In the genomic region with DNA sequence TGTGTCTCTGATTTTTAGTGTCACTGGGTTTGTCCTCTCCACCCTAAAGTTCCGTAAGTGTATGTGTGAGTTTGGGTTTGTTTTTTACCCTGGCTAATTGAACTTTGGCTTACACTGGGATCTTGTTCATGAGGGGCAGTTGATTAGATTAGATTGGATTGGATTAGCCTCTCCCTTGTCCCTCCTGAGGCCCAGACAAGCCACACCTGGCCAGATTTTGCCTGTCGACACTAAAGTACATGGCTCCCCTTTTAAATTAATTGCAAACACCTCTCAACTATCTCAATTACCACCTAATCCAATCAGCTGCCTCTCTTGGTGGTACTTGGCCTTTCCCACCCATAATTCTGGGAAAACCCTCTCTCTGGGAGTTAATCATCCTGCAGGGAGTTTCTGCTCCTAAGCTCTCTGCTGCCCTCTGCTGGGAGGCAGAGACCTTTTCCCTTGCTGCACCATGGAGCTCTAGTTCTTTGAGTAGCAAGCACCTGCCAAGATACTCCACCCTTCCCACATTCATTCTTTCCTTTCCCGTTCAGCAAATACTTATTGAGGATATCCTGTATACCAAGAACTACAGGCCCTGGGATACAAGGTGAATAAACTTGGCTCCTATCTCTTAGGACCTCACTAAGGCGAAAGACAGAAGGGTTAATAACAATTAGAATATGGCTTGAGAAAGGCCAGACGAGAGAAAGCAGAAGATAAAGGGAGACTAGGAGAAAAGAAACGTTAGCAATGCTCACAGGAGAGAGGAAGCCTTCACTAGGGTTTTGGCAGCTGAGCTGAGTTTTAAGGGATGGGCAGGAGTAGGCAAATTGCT, we compare ENCODE assay signal across 1 cellular context.
TF ChIP-seq lines count a peak whose summit lies in the region.

No MANE protein-coding gene starts in this region.

TF ChIP-seq in HepG2, 621 proteins besides CTCF, POLR2A, EP300 and RAD21 (continued from another document and continues in another):
- TF ChIP-seq ZNF124 (CRISPR knock-in tag; IDR thresholded peaks at IDR 0.05) (peak; percentile 37; the same call in 1 of the 2 replicates), ZNF800 (CRISPR knock-in tag; IDR thresholded peaks at IDR 0.05) (no peak), HNRNPL (IDR thresholded peaks at IDR 0.05; ENCODE audit: low read depth, low read length) (no peak), ZNF224 (CRISPR knock-in tag; IDR thresholded peaks at IDR 0.05) (no peak), SSRP1 (CRISPR knock-in tag; IDR thresholded peaks at IDR 0.05) (0 out of 2 replicates have a peak, but pooled peaks have one; percentile 76), REST (IDR thresholded peaks at IDR 0.05; ENCODE audit: borderline replicate concordance in 1 of 2, low read depth in 1 of 2, low read length in 2 of 2) (no peak), ISL2 (CRISPR knock-in tag; IDR thresholded peaks at IDR 0.05) (no peak), TMF1 (CRISPR knock-in tag; IDR thresholded peaks at IDR 0.05; ENCODE audit: low read depth) (no peak), ZNF430 (CRISPR knock-in tag; IDR thresholded peaks at IDR 0.05) (no peak), ZNF878 (CRISPR knock-in tag; IDR thresholded peaks at IDR 0.05) (0 out of 2 replicates have a peak, but pooled peaks have one; percentile 36), ZNF234 (CRISPR knock-in tag; conservative IDR thresholded peaks at IDR 0.05) (no peak), LCORL (IDR thresholded peaks at IDR 0.05) (no peak), LCORL (CRISPR knock-in tag; IDR thresholded peaks at IDR 0.05) (0 out of 2 replicates have a peak, but pooled peaks have one; percentile 20), ZNF577 (CRISPR knock-in tag; IDR thresholded peaks at IDR 0.05; ENCODE audit: borderline replicate concordance, low read depth) (no peak), MEIS1 (CRISPR knock-in tag; IDR thresholded peaks at IDR 0.05; ENCODE audit: borderline replicate concordance) (no peak), ZSCAN29 (CRISPR knock-in tag; conservative IDR thresholded peaks at IDR 0.05) (no peak), CCDC6 (CRISPR knock-in tag; IDR thresholded peaks at IDR 0.05) (no peak), CC2D1A (CRISPR knock-in tag; IDR thresholded peaks at IDR 0.05) (no peak), JDP2 (CRISPR knock-in tag; IDR thresholded peaks at IDR 0.05; ENCODE audit: borderline replicate concordance) (no peak), RFXANK (CRISPR knock-in tag; IDR thresholded peaks at IDR 0.05) (no peak), ZMYM2 (CRISPR knock-in tag; IDR thresholded peaks at IDR 0.05) (no peak), MLX (CRISPR knock-in tag; IDR thresholded peaks at IDR 0.05) (no peak), ZNF318 (CRISPR knock-in tag; IDR thresholded peaks at IDR 0.05) (no peak), THRA (CRISPR knock-in tag; IDR thresholded peaks at IDR 0.05; ENCODE audit: borderline replicate concordance) (peak; percentile 15; the same call in 1 of the 2 replicates), ZNF343 (CRISPR knock-in tag; IDR thresholded peaks at IDR 0.05) (no peak), SYNCRIP (IDR thresholded peaks at IDR 0.05; ENCODE audit: insufficient read depth, low read depth, low read length) (no peak), ZNF703 (CRISPR knock-in tag; IDR thresholded peaks at IDR 0.05; ENCODE audit: borderline replicate concordance) (no peak), RARA (CRISPR knock-in tag; IDR thresholded peaks at IDR 0.05) (no peak), NR2F2 (IDR thresholded peaks at IDR 0.05; ENCODE audit: borderline replicate concordance, low read depth) (no peak), GMEB2 (CRISPR knock-in tag; IDR thresholded peaks at IDR 0.05; ENCODE audit: low read depth) (no peak)
- TF ChIP-seq, protein P1, sequence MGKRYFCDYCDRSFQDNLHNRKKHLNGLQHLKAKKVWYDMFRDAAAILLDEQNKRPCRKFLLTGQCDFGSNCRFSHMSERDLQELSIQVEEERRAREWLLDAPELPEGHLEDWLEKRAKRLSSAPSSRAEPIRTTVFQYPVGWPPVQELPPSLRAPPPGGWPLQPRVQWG (CRISPR knock-in tag; IDR thresholded peaks at IDR 0.05; ENCODE audit: borderline replicate concordance, low read depth), result no peak
- TF ChIP-seq, protein P2, sequence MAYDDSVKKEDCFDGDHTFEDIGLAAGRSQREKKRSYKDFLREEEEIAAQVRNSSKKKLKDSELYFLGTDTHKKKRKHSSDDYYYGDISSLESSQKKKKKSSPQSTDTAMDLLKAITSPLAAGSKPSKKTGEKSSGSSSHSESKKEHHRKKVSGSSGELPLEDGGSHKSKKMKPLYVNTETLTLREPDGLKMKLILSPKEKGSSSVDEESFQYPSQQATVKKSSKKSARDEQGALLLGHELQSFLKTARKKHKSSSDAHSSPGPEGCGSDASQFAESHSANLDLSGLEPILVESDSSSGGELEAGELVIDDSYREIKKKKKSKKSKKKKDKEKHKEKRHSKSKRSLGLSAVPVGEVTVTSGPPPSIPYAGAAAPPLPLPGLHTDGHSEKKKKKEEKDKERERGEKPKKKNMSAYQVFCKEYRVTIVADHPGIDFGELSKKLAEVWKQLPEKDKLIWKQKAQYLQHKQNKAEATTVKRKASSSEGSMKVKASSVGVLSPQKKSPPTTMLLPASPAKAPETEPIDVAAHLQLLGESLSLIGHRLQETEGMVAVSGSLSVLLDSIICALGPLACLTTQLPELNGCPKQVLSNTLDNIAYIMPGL (CRISPR knock-in tag; IDR thresholded peaks at IDR 0.05; ENCODE audit: borderline replicate concordance in 1 of 2, low read depth in 1 of 2), result no peak
- TF ChIP-seq, protein P3, sequence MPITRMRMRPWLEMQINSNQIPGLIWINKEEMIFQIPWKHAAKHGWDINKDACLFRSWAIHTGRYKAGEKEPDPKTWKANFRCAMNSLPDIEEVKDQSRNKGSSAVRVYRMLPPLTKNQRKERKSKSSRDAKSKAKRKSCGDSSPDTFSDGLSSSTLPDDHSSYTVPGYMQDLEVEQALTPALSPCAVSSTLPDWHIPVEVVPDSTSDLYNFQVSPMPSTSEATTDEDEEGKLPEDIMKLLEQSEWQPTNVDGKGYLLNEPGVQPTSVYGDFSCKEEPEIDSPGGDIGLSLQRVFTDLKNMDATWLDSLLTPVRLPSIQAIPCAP (CRISPR knock-in tag; IDR thresholded peaks at IDR 0.05; ENCODE audit: low read depth), result no peak
